ENCODE assay signal across 39 cellular contexts in the genomic region with DNA sequence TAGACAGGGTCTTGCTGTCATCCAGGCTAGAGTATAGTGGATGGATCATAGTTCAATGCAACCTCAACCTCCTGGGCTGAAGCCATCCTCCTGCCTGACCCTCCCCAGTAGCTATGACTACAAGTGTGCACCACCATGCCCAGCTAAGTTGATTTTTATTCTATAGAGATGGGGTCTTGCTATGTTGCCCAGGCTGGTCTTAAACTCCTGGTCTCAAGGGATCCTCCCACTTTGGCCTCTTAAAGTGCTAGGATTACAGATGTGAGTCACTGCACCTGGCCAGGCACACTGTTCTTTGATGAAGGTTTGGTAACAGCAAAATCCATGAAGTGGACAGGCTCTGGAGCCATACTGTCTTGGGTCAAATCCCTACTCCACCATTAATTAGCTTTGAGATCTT. TPM values are rescaled to one million over a fixed set of nuclear protein-coding genes. Genes with fewer than 3 reads are reported as not detected.
"Had no signal": no experiment of that assay in that cellular context is flagged by ENCODE, and none has a peak within 500 bp of the region (broad histone marks: within the 10 kb centered on the region; RNA-seq: fewer than 3 reads in every experiment).

No MANE protein-coding gene starts in this region.

- H3K4me1 Mint-ChIP-seq: activated CD4-positive, alpha-beta memory T cell treated with anti-CD3 and anti-CD28 coated beads, Interleukin-2, amount 10 ng/mL, durations not matched to agents 7 days and 5 days; activated CD4-positive, alpha-beta T cell treated with anti-CD3 and anti-CD28 coated beads for 36 hours; activated CD4-positive, alpha-beta T cell treated with anti-CD3 and anti-CD28 coated beads, Interleukin-2, amount 10 ng/mL, durations not matched to agents 7 days and 5 days; activated naive CD4-positive, alpha-beta T cell treated with anti-CD3 and anti-CD28 coated beads, Interleukin-2, amount 10 ng/mL, durations not matched to agents 7 days and 5 days; activated naive CD4-positive, alpha-beta T cell treated with anti-CD3 and anti-CD28 coated beads, Interleukin-2, amount 50 U/mL, for 24 hours; brain; central memory CD8-positive, alpha-beta T cell had no signal

- FAIRE-seq: bronchial epithelial cell, TTC549 had no signal

- H3K4me1 ChIP-seq: ascending aorta had no signal

- H3K4me3 ChIP-seq: ascending aorta, cardiac muscle cell had no signal

- H3K27ac Mint-ChIP-seq: activated CD4-positive, alpha-beta memory T cell treated with anti-CD3 and anti-CD28 coated beads, Interleukin-2, amount 10 ng/mL, durations not matched to agents 7 days and 5 days; activated CD4-positive, alpha-beta T cell treated with anti-CD3 and anti-CD28 coated beads for 36 hours; activated CD4-positive, alpha-beta T cell treated with anti-CD3 and anti-CD28 coated beads, Interleukin-2, amount 10 ng/mL, durations not matched to agents 7 days and 5 days; activated CD8-positive, alpha-beta memory T cell treated with anti-CD3 and anti-CD28 coated beads, Interleukin-2, amount 10 ng/mL, durations not matched to agents 7 days and 5 days; activated CD8-positive, alpha-beta T cell treated with anti-CD3 and anti-CD28 coated beads, Interleukin-2, amount 10 ng/mL, durations not matched to agents 7 days and 5 days; activated naive CD4-positive, alpha-beta T cell treated with anti-CD3 and anti-CD28 coated beads, Interleukin-2, amount 10 ng/mL, durations not matched to agents 7 days and 5 days; activated naive CD4-positive, alpha-beta T cell treated with anti-CD3 and anti-CD28 coated beads, Interleukin-2, amount 50 U/mL, for 24 hours; activated naive CD8-positive, alpha-beta T cell; activated naive CD8-positive, alpha-beta T cell treated with anti-CD3 and anti-CD28 coated beads, Interleukin-2, amount 10 ng/mL, durations not matched to agents 7 days and 5 days; activated naive CD8-positive, alpha-beta T cell treated with anti-CD3 and anti-CD28 coated beads, Interleukin-2, amount 50 U/mL, for 24 hours; activated T-cell treated with anti-CD3 and anti-CD28 coated beads, Interleukin-2, amount 50 U/mL, for 24 hours; activated T-helper 2 cell treated with anti-CD3 and anti-CD28 coated beads, Interferon-gamma antibody, Interleukin-2, Interleukin-4, amounts not matched to agents 10 μg/mL and 5 μg/mL and 100 μg/mL, durations not matched to agents 14 hours and 24 hours and 36 hours; brain; T-helper 1 cell treated with Interleukin-12 subunit alpha and Interleukin-12 subunit beta and Interleukin-4 antibody, amounts not matched to agents 30 μg/mL and 1 μg/mL, for 36 hours; T-helper 2 cell treated with Interferon-gamma antibody and Interleukin-4, amounts not matched to agents 5 μg/mL and 100 μg/mL, for 36 hours had no signal

- H3K4me3 Mint-ChIP-seq: activated CD4-positive, alpha-beta memory T cell treated with anti-CD3 and anti-CD28 coated beads, Interleukin-2, amount 10 ng/mL, durations not matched to agents 7 days and 5 days; activated CD4-positive, alpha-beta T cell treated with anti-CD3 and anti-CD28 coated beads for 36 hours; activated CD4-positive, alpha-beta T cell treated with anti-CD3 and anti-CD28 coated beads, Interleukin-2, amount 10 ng/mL, durations not matched to agents 7 days and 5 days; activated CD8-positive, alpha-beta memory T cell treated with anti-CD3 and anti-CD28 coated beads, Interleukin-2, amount 10 ng/mL, durations not matched to agents 7 days and 5 days; activated CD8-positive, alpha-beta T cell treated with anti-CD3 and anti-CD28 coated beads, Interleukin-2, amount 10 ng/mL, durations not matched to agents 7 days and 5 days; activated naive CD4-positive, alpha-beta T cell treated with anti-CD3 and anti-CD28 coated beads, Interleukin-2, amount 10 ng/mL, durations not matched to agents 7 days and 5 days; activated naive CD4-positive, alpha-beta T cell treated with anti-CD3 and anti-CD28 coated beads, Interleukin-2, amount 50 U/mL, for 24 hours; activated naive CD8-positive, alpha-beta T cell; activated naive CD8-positive, alpha-beta T cell treated with anti-CD3 and anti-CD28 coated beads, Interleukin-2, amount 10 ng/mL, durations not matched to agents 7 days and 5 days; activated naive CD8-positive, alpha-beta T cell treated with anti-CD3 and anti-CD28 coated beads, Interleukin-2, amount 50 U/mL, for 24 hours; activated T-cell treated with anti-CD3 and anti-CD28 coated beads, Interleukin-2, amount 50 U/mL, for 24 hours; brain; central memory CD8-positive, alpha-beta T cell; T-helper 1 cell treated with Interleukin-12 subunit alpha and Interleukin-12 subunit beta and Interleukin-4 antibody, amounts not matched to agents 30 μg/mL and 1 μg/mL, for 36 hours; T-helper 2 cell treated with Interferon-gamma antibody and Interleukin-4, amounts not matched to agents 5 μg/mL and 100 μg/mL, for 36 hours had no signal

- H3K36me3 ChIP-seq: ascending aorta, cardiac muscle cell had no signal

- H3K27me3 ChIP-seq: ascending aorta, cardiac muscle cell had no signal

- DNase-seq: activated CD4-positive, alpha-beta memory T cell treated with anti-CD3 and anti-CD28 coated beads, Interleukin-2, amount 10 ng/mL, durations not matched to agents 7 days and 5 days; activated CD4-positive, alpha-beta T cell treated with anti-CD3 and anti-CD28 coated beads for 1 hour; activated CD4-positive, alpha-beta T cell treated with anti-CD3 and anti-CD28 coated beads for 36 hours; activated CD4-positive, alpha-beta T cell treated with anti-CD3 and anti-CD28 coated beads for 48 hours; activated CD4-positive, alpha-beta T cell treated with anti-CD3 and anti-CD28 coated beads, Interleukin-2, amount 10 ng/mL, durations not matched to agents 7 days and 5 days; activated CD4-positive, alpha-beta T cell treated with anti-CD3 and anti-CD28 coated beads, Interleukin-2, amount 50 U/mL, for 48 hours; activated CD4-positive, CD25-positive, alpha-beta regulatory T cell; activated CD8-positive, alpha-beta memory T cell treated with anti-CD3 and anti-CD28 coated beads for 24 hours; activated CD8-positive, alpha-beta memory T cell treated with anti-CD3 and anti-CD28 coated beads, Interleukin-2, amount 10 ng/mL, durations not matched to agents 7 days and 5 days; activated CD8-positive, alpha-beta memory T cell treated with anti-CD3 and anti-CD28 coated beads, Interleukin-2, amount 50 U/mL, for 48 hours; activated CD8-positive, alpha-beta T cell treated with anti-CD3 and anti-CD28 coated beads, Interleukin-2, amount 10 ng/mL, durations not matched to agents 7 days and 5 days; activated effector memory CD4-positive, alpha-beta T cell treated with Interleukin-2 at 50 U/mL for 16 hours; activated gamma-delta T cell; activated naive CD4-positive, alpha-beta T cell treated with anti-CD3 and anti-CD28 coated beads, Interleukin-2, amount 10 ng/mL, durations not matched to agents 7 days and 5 days; activated naive CD4-positive, alpha-beta T cell treated with Interleukin-2 at 50 U/mL for 16 hours; activated naive CD8-positive, alpha-beta T cell treated with anti-CD3 and anti-CD28 coated beads, Interleukin-2, amount 10 ng/mL, durations not matched to agents 7 days and 5 days; activated naive CD8-positive, alpha-beta T cell treated with anti-CD3 and anti-CD28 coated beads, Interleukin-2, amount 50 U/mL, for 24 hours; activated T-cell treated with anti-CD3 and anti-CD28 coated beads, Interleukin-2, amount 50 U/mL, for 24 hours; activated T-cell treated with anti-CD3 and anti-CD28 coated beads, Interleukin-2, amount 50 U/mL, for 48 hours; amygdala; anterior cingulate cortex; caudate nucleus; cerebellar nuclear complex; T-helper 1 cell; T-helper 2 cell; T-helper 9 cell had no signal

- H3K9me3 Mint-ChIP-seq: activated CD4-positive, alpha-beta memory T cell treated with anti-CD3 and anti-CD28 coated beads, Interleukin-2, amount 10 ng/mL, durations not matched to agents 7 days and 5 days; activated CD4-positive, alpha-beta T cell treated with anti-CD3 and anti-CD28 coated beads, Interleukin-2, amount 10 ng/mL, durations not matched to agents 7 days and 5 days; activated naive CD4-positive, alpha-beta T cell treated with anti-CD3 and anti-CD28 coated beads, Interleukin-2, amount 10 ng/mL, durations not matched to agents 7 days and 5 days; activated naive CD4-positive, alpha-beta T cell treated with anti-CD3 and anti-CD28 coated beads, Interleukin-2, amount 50 U/mL, for 24 hours; activated naive CD8-positive, alpha-beta T cell treated with anti-CD3 and anti-CD28 coated beads, Interleukin-2, amount 10 ng/mL, durations not matched to agents 7 days and 5 days; activated naive CD8-positive, alpha-beta T cell treated with anti-CD3 and anti-CD28 coated beads, Interleukin-2, amount 50 U/mL, for 24 hours; activated T-cell treated with anti-CD3 and anti-CD28 coated beads, Interleukin-2, amount 50 U/mL, for 24 hours; activated T-helper 2 cell treated with anti-CD3 and anti-CD28 coated beads, Interferon-gamma antibody, Interleukin-2, Interleukin-4, amounts not matched to agents 10 μg/mL and 5 μg/mL and 100 μg/mL, durations not matched to agents 14 hours and 24 hours and 36 hours; central memory CD8-positive, alpha-beta T cell; T-helper 1 cell treated with Interleukin-12 subunit alpha and Interleukin-12 subunit beta and Interleukin-4 antibody, amounts not matched to agents 30 μg/mL and 1 μg/mL, for 36 hours; T-helper 2 cell treated with Interferon-gamma antibody and Interleukin-4, amounts not matched to agents 5 μg/mL and 100 μg/mL, for 36 hours had no signal

- H3K27ac ChIP-seq: ascending aorta, cardiac muscle cell, VCaP had no signal

- ATAC-seq: activated CD4-positive, alpha-beta T cell treated with anti-CD3 and anti-CD28 coated beads for 36 hours; activated CD4-positive, CD25-positive, alpha-beta regulatory T cell treated with anti-CD3 and anti-CD28 coated beads, Interleukin-2, amount 50 U/mL, for 24 hours; activated CD8-positive, alpha-beta memory T cell treated with anti-CD3 and anti-CD28 coated beads, Interleukin-2, amount 10 ng/mL, durations not matched to agents 7 days and 5 days; activated CD8-positive, alpha-beta T cell treated with anti-CD3 and anti-CD28 coated beads, Interleukin-2, amount 10 ng/mL, durations not matched to agents 7 days and 5 days; activated naive CD8-positive, alpha-beta T cell treated with anti-CD3 and anti-CD28 coated beads, Interleukin-2, amount 50 U/mL, for 24 hours had no signal

- H3K9me3 ChIP-seq: ascending aorta had no signal

- H3K27me3 Mint-ChIP-seq: activated naive CD4-positive, alpha-beta T cell treated with anti-CD3 and anti-CD28 coated beads, Interleukin-2, amount 50 U/mL, for 24 hours; activated naive CD8-positive, alpha-beta T cell had no signal

RNA-seq across cellular contexts. Expression of a gene that starts 6.5 kb away (rescaled TPM):
- total RNA-seq: activated CD4-positive, alpha-beta memory T cell treated with anti-CD3 and anti-CD28 coated beads, Interleukin-2, amount 10 ng/mL, durations not matched to agents 7 days and 5 days; activated naive CD8-positive, alpha-beta T cell treated with anti-CD3 and anti-CD28 coated beads, Interleukin-2, amount 10 ng/mL, durations not matched to agents 7 days and 5 days; ascending aorta; bronchial epithelial cell had no signal

RNA-seq across cellular contexts. Expression of a gene that starts 50.7 kb away (rescaled TPM):
- total RNA-seq: ascending aorta had no signal
